Comparison of ENCODE assay signal across 37 cellular contexts in the genomic region with DNA sequence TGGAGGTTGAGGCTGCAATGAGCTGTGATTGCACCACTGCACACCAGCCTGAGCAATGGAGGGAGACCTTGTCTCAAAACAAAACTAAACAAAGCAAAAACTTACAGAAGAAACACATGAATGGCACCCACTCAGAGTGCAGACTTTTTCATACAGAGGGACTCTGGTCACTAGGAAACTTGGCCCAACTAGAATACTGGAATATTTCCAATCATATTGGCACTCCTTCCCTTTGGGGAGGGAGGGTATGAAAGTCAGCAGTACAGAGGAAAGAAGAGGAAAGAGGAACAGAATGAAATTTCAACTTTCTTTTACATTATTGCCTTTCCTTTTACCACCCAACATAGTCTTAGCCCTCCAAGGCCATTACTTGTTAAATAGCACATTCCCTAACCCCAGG. TPM values are rescaled to one million over a fixed set of nuclear protein-coding genes. Genes with fewer than 3 reads are reported as not detected.
"Had no signal": no experiment of that assay in that cellular context is flagged by ENCODE, and none has a peak within 500 bp of the region (broad histone marks: within the 10 kb centered on the region; RNA-seq: fewer than 3 reads in every experiment).

No MANE protein-coding gene starts in this region.

- DNase-seq: activated B cell treated with CpG ODN at 0.5 μM for 24 hours; activated CD4-positive, alpha-beta memory T cell treated with anti-CD3 and anti-CD28 coated beads for 36 hours; activated CD4-positive, alpha-beta T cell treated with anti-CD3 and anti-CD28 coated beads for 4 hours; activated CD4-positive, alpha-beta T cell treated with anti-CD3 and anti-CD28 coated beads, Interleukin-2, amount 10 ng/mL, durations not matched to agents 24 days and 14 days; activated CD4-positive, alpha-beta T cell treated with anti-CD3 and anti-CD28 coated beads, Interleukin-2, amount 50 U/mL, for 1 hour; activated CD4-positive, alpha-beta T cell treated with anti-CD3 and anti-CD28 coated beads, Interleukin-2, amount 50 U/mL, for 4 hours; activated CD4-positive, CD25-positive, alpha-beta regulatory T cell treated with anti-CD3 and anti-CD28 coated beads, Interleukin-2, amount 50 U/mL, for 72 hours; activated CD8-positive, alpha-beta memory T cell treated with anti-CD3 and anti-CD28 coated beads, Interleukin-2, amount 50 U/mL, for 4 hours; activated CD8-positive, alpha-beta T cell treated with anti-CD3 and anti-CD28 coated beads for 36 hours; activated effector memory CD4-positive, alpha-beta T cell treated with anti-CD3 and anti-CD28 coated beads, Interleukin-2, amount 50 U/mL, for 16 hours; activated gamma-delta T cell treated with Interleukin-2 at 50 U/mL for 16 hours; activated naive CD4-positive, alpha-beta T cell; activated naive CD4-positive, alpha-beta T cell treated with anti-CD3 and anti-CD28 coated beads for 36 hours; activated naive CD4-positive, alpha-beta T cell treated with anti-CD3 and anti-CD28 coated beads, Interleukin-2, amount 50 U/mL, for 16 hours; activated naive CD8-positive, alpha-beta T cell treated with anti-CD3 and anti-CD28 coated beads for 36 hours; activated T-cell treated with anti-CD3 and anti-CD28 coated beads for 4 hours; activated T-cell treated with anti-CD3 and anti-CD28 coated beads, Interleukin-2, amount 50 U/mL, for 1 hour; activated T-cell treated with anti-CD3 and anti-CD28 coated beads, Interleukin-2, amount 50 U/mL, for 4 hours; activated T-cell treated with anti-CD3 and anti-CD28 coated beads, Interleukin-2, amount 50 U/mL, for 72 hours; adrenal gland; amniotic stem cell; aorta; body of pancreas; caudate nucleus; SW 1271; T-helper 1 cell; T-helper 2 cell; T-helper 9 cell had no signal

- ATAC-seq: activated CD8-positive, alpha-beta T cell treated with anti-CD3 and anti-CD28 coated beads for 36 hours; activated naive CD4-positive, alpha-beta T cell treated with anti-CD3 and anti-CD28 coated beads, Interleukin-2, amount 50 U/mL, for 72 hours; activated T-cell treated with anti-CD3 and anti-CD28 coated beads, Interleukin-2, amount 50 U/mL, for 4 hours; activated T-cell treated with anti-CD3 and anti-CD28 coated beads, Interleukin-2, amount 50 U/mL, for 72 hours; activated T-helper 17 cell treated with anti-CD3 and anti-CD28 coated beads, Interleukin-2, amount 50 U/mL, for 72 hours; body of pancreas had no signal

- H3K4me1 ChIP-seq: adrenal gland, body of pancreas had no signal

- H3K4me3 Mint-ChIP-seq: activated B cell treated with CpG ODN at 0.5 μM for 24 hours; activated CD4-positive, alpha-beta memory T cell treated with anti-CD3 and anti-CD28 coated beads for 36 hours; activated CD4-positive, alpha-beta T cell treated with anti-CD3 and anti-CD28 coated beads, Interleukin-2, amount 10 ng/mL, durations not matched to agents 24 days and 14 days; activated CD8-positive, alpha-beta T cell treated with anti-CD3 and anti-CD28 coated beads for 36 hours; activated naive CD4-positive, alpha-beta T cell treated with anti-CD3 and anti-CD28 coated beads for 36 hours; activated naive CD8-positive, alpha-beta T cell treated with anti-CD3 and anti-CD28 coated beads for 36 hours; activated T-cell treated with anti-CD3 and anti-CD28 coated beads, Interleukin-2, amount 50 U/mL, for 4 hours; activated T-cell treated with anti-CD3 and anti-CD28 coated beads, Interleukin-2, amount 50 U/mL, for 72 hours; activated T-helper 1 cell treated with anti-CD3 and anti-CD28 coated beads, Interleukin-12 subunit alpha, Interleukin-12 subunit beta, Interleukin-2, Interleukin-4 antibody, amounts not matched to agents 30 ng/mL and 10 ng/mL and 1 ng/mL, durations not matched to agents 14 hours and 24 hours and 36 hours; activated T-helper 17 cell treated with anti-CD3 and anti-CD28 coated beads, Interleukin-2, amount 50 U/mL, for 72 hours; central memory CD8-positive, alpha-beta T cell; T-helper 1 cell treated with Interleukin-12 subunit alpha and Interleukin-12 subunit beta and Interleukin-4 antibody, amounts not matched to agents 30 μg/mL and 1 μg/mL, for 36 hours; T-helper 2 cell treated with Interferon-gamma antibody and Interleukin-4, amounts not matched to agents 5 μg/mL and 100 μg/mL, for 36 hours had no signal

- H3K27ac ChIP-seq: adrenal gland, body of pancreas, cardiac muscle cell, VCaP had no signal

- H3K36me3 Mint-ChIP-seq: activated CD4-positive, alpha-beta memory T cell treated with anti-CD3 and anti-CD28 coated beads for 36 hours; activated naive CD4-positive, alpha-beta T cell treated with anti-CD3 and anti-CD28 coated beads, Interleukin-2, amount 50 U/mL, for 72 hours; activated naive CD8-positive, alpha-beta T cell treated with anti-CD3 and anti-CD28 coated beads for 36 hours had no signal

- H3K27me3 ChIP-seq: body of pancreas, cardiac muscle cell had no signal

- H3K4me3 ChIP-seq: adrenal gland, body of pancreas, cardiac muscle cell had no signal

- H3K36me3 ChIP-seq: adrenal gland, cardiac muscle cell had no signal

- H3K9me3 Mint-ChIP-seq: activated B cell treated with CpG ODN at 0.5 μM for 24 hours; activated CD4-positive, alpha-beta memory T cell treated with anti-CD3 and anti-CD28 coated beads for 36 hours; activated CD8-positive, alpha-beta T cell treated with anti-CD3 and anti-CD28 coated beads for 36 hours; activated naive CD4-positive, alpha-beta T cell treated with anti-CD3 and anti-CD28 coated beads for 36 hours; activated naive CD4-positive, alpha-beta T cell treated with anti-CD3 and anti-CD28 coated beads, Interleukin-2, amount 50 U/mL, for 72 hours; activated naive CD8-positive, alpha-beta T cell treated with anti-CD3 and anti-CD28 coated beads for 36 hours; activated T-cell treated with anti-CD3 and anti-CD28 coated beads, Interleukin-2, amount 50 U/mL, for 4 hours; activated T-cell treated with anti-CD3 and anti-CD28 coated beads, Interleukin-2, amount 50 U/mL, for 72 hours; activated T-helper 1 cell treated with anti-CD3 and anti-CD28 coated beads, Interleukin-12 subunit alpha, Interleukin-12 subunit beta, Interleukin-2, Interleukin-4 antibody, amounts not matched to agents 30 ng/mL and 10 ng/mL and 1 ng/mL, durations not matched to agents 14 hours and 24 hours and 36 hours; activated T-helper 17 cell treated with anti-CD3 and anti-CD28 coated beads, Interleukin-2, amount 50 U/mL, for 72 hours; central memory CD8-positive, alpha-beta T cell; T-helper 1 cell treated with Interleukin-12 subunit alpha and Interleukin-12 subunit beta and Interleukin-4 antibody, amounts not matched to agents 30 μg/mL and 1 μg/mL, for 36 hours; T-helper 2 cell treated with Interferon-gamma antibody and Interleukin-4, amounts not matched to agents 5 μg/mL and 100 μg/mL, for 36 hours had no signal

- H3K9me3 ChIP-seq: adrenal gland, body of pancreas had no signal

- H3K27ac Mint-ChIP-seq: activated B cell treated with CpG ODN at 0.5 μM for 24 hours; activated CD4-positive, alpha-beta memory T cell treated with anti-CD3 and anti-CD28 coated beads for 36 hours; activated CD4-positive, alpha-beta T cell treated with anti-CD3 and anti-CD28 coated beads, Interleukin-2, amount 10 ng/mL, durations not matched to agents 24 days and 14 days; activated CD8-positive, alpha-beta T cell treated with anti-CD3 and anti-CD28 coated beads for 36 hours; activated naive CD4-positive, alpha-beta T cell treated with anti-CD3 and anti-CD28 coated beads for 36 hours; activated naive CD4-positive, alpha-beta T cell treated with anti-CD3 and anti-CD28 coated beads, Interleukin-2, amount 50 U/mL, for 72 hours; activated naive CD8-positive, alpha-beta T cell treated with anti-CD3 and anti-CD28 coated beads for 36 hours; activated T-cell treated with anti-CD3 and anti-CD28 coated beads, Interleukin-2, amount 50 U/mL, for 72 hours; activated T-helper 1 cell treated with anti-CD3 and anti-CD28 coated beads, Interleukin-12 subunit alpha, Interleukin-12 subunit beta, Interleukin-2, Interleukin-4 antibody, amounts not matched to agents 30 ng/mL and 10 ng/mL and 1 ng/mL, durations not matched to agents 14 hours and 24 hours and 36 hours; activated T-helper 17 cell treated with anti-CD3 and anti-CD28 coated beads, Interleukin-2, amount 50 U/mL, for 72 hours; T-helper 1 cell treated with Interleukin-12 subunit alpha and Interleukin-12 subunit beta and Interleukin-4 antibody, amounts not matched to agents 30 μg/mL and 1 μg/mL, for 36 hours; T-helper 2 cell treated with Interferon-gamma antibody and Interleukin-4, amounts not matched to agents 5 μg/mL and 100 μg/mL, for 36 hours had no signal

- H3K4me1 Mint-ChIP-seq: activated naive CD8-positive, alpha-beta T cell treated with anti-CD3 and anti-CD28 coated beads for 36 hours; activated T-helper 17 cell treated with anti-CD3 and anti-CD28 coated beads, Interleukin-2, amount 50 U/mL, for 72 hours; central memory CD8-positive, alpha-beta T cell had no signal

RNA-seq across cellular contexts. Expression of gene HYDIN, which starts 30.5 kb away (rescaled TPM):
- total RNA-seq: activated B cell treated with CpG ODN at 0.5 μM for 24 hours; activated CD4-positive, alpha-beta memory T cell treated with anti-CD3 and anti-CD28 coated beads for 36 hours; activated CD4-positive, alpha-beta T cell treated with anti-CD3 and anti-CD28 coated beads, Interleukin-2, amount 10 ng/mL, durations not matched to agents 24 days and 14 days; activated CD8-positive, alpha-beta memory T cell treated with anti-CD3 and anti-CD28 coated beads for 36 hours; activated CD8-positive, alpha-beta T cell treated with anti-CD3 and anti-CD28 coated beads for 36 hours; activated naive CD4-positive, alpha-beta T cell treated with anti-CD3 and anti-CD28 coated beads for 36 hours; activated naive CD8-positive, alpha-beta T cell treated with anti-CD3 and anti-CD28 coated beads for 36 hours; activated T-cell treated with anti-CD3 and anti-CD28 coated beads, Interleukin-2, amount 50 U/mL, for 4 hours; activated T-helper 1 cell treated with anti-CD3 and anti-CD28 coated beads, Interleukin-12 subunit alpha, Interleukin-12 subunit beta, Interleukin-2, Interleukin-4 antibody, amounts not matched to agents 30 ng/mL and 10 ng/mL and 1 ng/mL, durations not matched to agents 14 hours and 24 hours and 36 hours had no signal
